ENCODE assay signal across 9 cellular contexts in genomic region chr3:50333744-50334328, GRCh38. TPM values are rescaled to one million over a fixed set of nuclear protein-coding genes. Genes with fewer than 3 reads are reported as not detected.
A peak's percentile ranks its signal among the peaks of the same experiment; 100 is the strongest.
DNase-seq lines count a peak whose midpoint lies in the region; ATAC-seq and TF ChIP-seq lines count a peak whose summit lies in the region.
"Had no signal": no experiment of that assay in that cellular context is flagged by ENCODE, and none has a peak within 500 bp of the region (broad histone marks: within the 10 kb centered on the region; RNA-seq: fewer than 3 reads in every experiment).

No MANE protein-coding gene starts in this region.

- H3K27ac Mint-ChIP-seq in activated CD8-positive, alpha-beta memory T cell treated with anti-CD3 and anti-CD28 coated beads, Interleukin-2, amount 10 ng/mL, durations not matched to agents 7 days and 5 days = peak overlapping the region; percentile 85

- no peaks in the 10 kb centered on the region for H3K9me3 Mint-ChIP-seq in activated CD8-positive, alpha-beta memory T cell treated with anti-CD3 and anti-CD28 coated beads, Interleukin-2, amount 10 ng/mL, durations not matched to agents 7 days and 5 days (ENCODE audit: low read depth)

- H3K27me3 ChIP-seq in right lobe of liver (no peaks in the 10 kb centered on the region), thyroid gland (no peaks in the 10 kb centered on the region)
- H3K27me3 ChIP-seq: BE2C had no signal

- H3K4me1 ChIP-seq in right lobe of liver = peaks cover 0 to 22% (median 8%) of the 10 kb centered on the region in 4 donors
- peaks cover 36 to 54% of the 10 kb centered on the region in 2 donors for H3K4me1 ChIP-seq in thyroid gland

- H3K36me3 Mint-ChIP-seq in activated CD8-positive, alpha-beta memory T cell treated with anti-CD3 and anti-CD28 coated beads, Interleukin-2, amount 10 ng/mL, durations not matched to agents 7 days and 5 days = peaks cover 75% of the 10 kb centered on the region

- H3K36me3 ChIP-seq in right lobe of liver = peaks cover 7 to 26% (median 15%) of the 10 kb centered on the region in 4 donors
- H3K36me3 ChIP-seq in thyroid gland = peaks cover 25 to 28% of the 10 kb centered on the region in 2 donors

- TF ChIP-seq CTCF in right lobe of liver (IDR thresholded peaks at IDR 0.05) (no peak), thyroid gland (IDR thresholded peaks at IDR 0.05) (no peak)

- H3K4me3 ChIP-seq in right lobe of liver (no peak overlapping the region), thyroid gland (replicated peaks in 1 of 3) (no peak overlapping the region)

- intact Hi-C loops in right lobe of liver (cut with DNase I) = no loop called here
- intact Hi-C loops in thyroid gland (cut with DNase I) = no loop called here

- H3K27ac ChIP-seq in caudate nucleus (ENCODE audit: low read depth, low read length) (peak overlapping the region; percentile 66), right lobe of liver (peak overlapping the region; percentile 35 to 50 (median 47)), thyroid gland (peak overlapping the region; percentile 83 to 96 (median 91))

- H3K4me1 Mint-ChIP-seq in activated CD8-positive, alpha-beta memory T cell treated with anti-CD3 and anti-CD28 coated beads, Interleukin-2, amount 10 ng/mL, durations not matched to agents 7 days and 5 days = peaks cover 44% of the 10 kb centered on the region

- H3K4me3 Mint-ChIP-seq in activated CD8-positive, alpha-beta memory T cell treated with anti-CD3 and anti-CD28 coated beads, Interleukin-2, amount 10 ng/mL, durations not matched to agents 7 days and 5 days = peak overlapping the region; percentile 44

- CTCF ChIA-PET in activated CD8-positive, alpha-beta memory T cell treated with anti-CD3 and anti-CD28 coated beads, Interleukin-2, amount 10 ng/mL, durations not matched to agents 7 days and 5 days (lab: Charles Lee) = interaction anchor here (1.2 to 9.2 kb wide), 4 partner anchors 11 to 17 kb away, joined by 3 to 91 read pairs (median 7); partner anchors contain the start of genes CYB561D2, HYAL2 and NPRL2

- no peak for ATAC-seq in activated CD8-positive, alpha-beta memory T cell treated with anti-CD3 and anti-CD28 coated beads, Interleukin-2, amount 10 ng/mL, durations not matched to agents 7 days and 5 days
- ATAC-seq in right lobe of liver = peak in 2 of 4 donors; percentile 0 to 4

- TF ChIP-seq POLR2A in right lobe of liver (IDR thresholded peaks at IDR 0.05) = no peak
- TF ChIP-seq POLR2A in thyroid gland (IDR thresholded peaks at IDR 0.05) = no peak

- WGBS in right lobe of liver (ENCODE audit: insufficient coverage, low coverage, low lambda C conversion rate, missing lambda C conversion rate) = 56% methylated on average over 5 of the region's 12 CpGs
- WGBS in thyroid gland, 2 donors = 79 to 83% methylated on average over 10 to 11 of the region's 12 CpGs

- H3K27me3 Mint-ChIP-seq in activated CD8-positive, alpha-beta memory T cell treated with anti-CD3 and anti-CD28 coated beads, Interleukin-2, amount 10 ng/mL, durations not matched to agents 7 days and 5 days = no peaks in the 10 kb centered on the region

- no peak for DNase-seq in activated CD8-positive, alpha-beta memory T cell treated with anti-CD3 and anti-CD28 coated beads, Interleukin-2, amount 10 ng/mL, durations not matched to agents 7 days and 5 days
- no peak for DNase-seq in activated CD8-positive, alpha-beta memory T cell treated with anti-CD3 and anti-CD28 coated beads, Interleukin-2, amount 50 U/mL, for 48 hours
- DNase-seq in caudate nucleus (lab: John Stamatoyannopoulos, UW) (no peak), right lobe of liver (no peak), thyroid gland (no peak), HPDE6-E6E7 (ENCODE audit: extremely low spot score) (no peak), medulla oblongata (ENCODE audit: extremely low spot score) (no peak), SW480 (ENCODE audit: low spot score) (no peak)
- DNase-seq: BE2C had no signal

- H3K9me3 ChIP-seq in right lobe of liver (no peaks in the 10 kb centered on the region), thyroid gland (no peaks in the 10 kb centered on the region)
- H3K9me3 ChIP-seq: BE2C had no signal

RNA-seq across cellular contexts. Expression of gene TUSC2, which starts 5.8 kb away (rescaled TPM):
- total RNA-seq in activated CD8-positive, alpha-beta memory T cell treated with anti-CD3 and anti-CD28 coated beads, Interleukin-2, amount 10 ng/mL, durations not matched to agents 7 days and 5 days = 10 to 100 TPM; 20.4 to 25.0 TPM
- total RNA-seq in right lobe of liver = 10 to 100 TPM in 5 of 6 experiments, 1 to 10 TPM in 1; 9.7 to 36.9 (median 12.5) TPM
- 10 to 100 TPM; 28.7 to 63.7 (median 42.3) TPM for total RNA-seq in thyroid gland

RNA-seq across cellular contexts. Expression of gene RASSF1, which starts 6.8 kb away (rescaled TPM):
- 100 to 1,000 TPM; 124 to 205 TPM for total RNA-seq in activated CD8-positive, alpha-beta memory T cell treated with anti-CD3 and anti-CD28 coated beads, Interleukin-2, amount 10 ng/mL, durations not matched to agents 7 days and 5 days
- total RNA-seq in right lobe of liver (10 to 100 TPM in 3 of 6 experiments, 1 to 10 TPM in 3; 5.2 to 17.8 (median 9.1) TPM), thyroid gland (10 to 100 TPM; 18.9 to 42.6 (median 24.8) TPM)

RNA-seq across cellular contexts. Expression of gene HYAL2, which starts 11.3 kb away (rescaled TPM):
- total RNA-seq in activated CD8-positive, alpha-beta memory T cell treated with anti-CD3 and anti-CD28 coated beads, Interleukin-2, amount 10 ng/mL, durations not matched to agents 7 days and 5 days = 1 to 10 TPM; 7.4 TPM
- total RNA-seq in right lobe of liver (10 to 100 TPM; 13.0 to 41.6 (median 21.2) TPM), thyroid gland (100 to 1,000 TPM; 133 to 206 (median 158) TPM)

RNA-seq across cellular contexts. Expression of gene ZMYND10, which starts 11.7 kb away (rescaled TPM):
- total RNA-seq in activated CD8-positive, alpha-beta memory T cell treated with anti-CD3 and anti-CD28 coated beads, Interleukin-2, amount 10 ng/mL, durations not matched to agents 7 days and 5 days = 1 to 10 TPM; 2.4 to 2.9 TPM
- total RNA-seq in right lobe of liver = under 1 TPM; 0.25 to 0.70 (median 0.46) TPM
- total RNA-seq in thyroid gland = 1 to 10 TPM; 3.6 to 8.1 (median 4.4) TPM

RNA-seq across cellular contexts. Expression of gene NPRL2, which starts 16.7 kb away (rescaled TPM):
- 10 to 100 TPM; 45.3 to 49.7 TPM for total RNA-seq in activated CD8-positive, alpha-beta memory T cell treated with anti-CD3 and anti-CD28 coated beads, Interleukin-2, amount 10 ng/mL, durations not matched to agents 7 days and 5 days
- total RNA-seq in right lobe of liver = 10 to 100 TPM; 10.6 to 18.3 (median 14.4) TPM
- total RNA-seq in thyroid gland = 10 to 100 TPM; 13.4 to 30.6 (median 24.7) TPM
